Comparison of ENCODE assay signal across 24 cellular contexts in the genomic region with DNA sequence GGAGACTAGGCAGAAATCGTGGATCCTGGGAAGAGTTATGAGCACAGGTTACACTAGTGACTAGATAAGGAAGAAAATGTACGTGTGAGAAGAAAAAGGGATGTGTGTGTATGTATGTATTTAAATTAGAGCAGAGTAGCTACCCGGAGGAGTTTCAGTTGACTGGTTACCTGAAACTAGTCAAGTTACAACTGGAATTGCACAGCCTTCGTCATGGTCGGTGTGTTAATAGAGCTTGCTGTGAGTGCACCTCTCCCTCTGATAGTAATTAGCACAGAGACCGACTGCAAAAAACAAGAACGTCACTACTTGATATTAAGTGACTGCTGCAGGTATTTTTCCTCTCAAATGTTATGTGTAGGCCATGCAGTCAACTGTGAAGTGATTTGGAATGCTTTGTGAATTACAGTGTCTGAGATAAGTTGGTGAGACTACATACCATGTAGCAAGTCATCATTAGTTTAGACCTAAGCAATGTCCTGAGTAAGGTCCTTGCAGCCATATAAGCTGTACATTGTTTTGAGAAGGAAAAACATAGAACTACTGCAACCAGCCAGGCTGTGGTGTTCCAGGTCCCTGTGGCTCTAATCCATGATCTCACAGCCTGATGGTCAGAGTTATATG.
A peak's percentile ranks its signal among the peaks of the same experiment; 100 is the strongest.
DNase-seq lines count a peak whose midpoint lies in the region; ATAC-seq, FAIRE-seq and TF ChIP-seq lines count a peak whose summit lies in the region.
"Had no signal": no experiment of that assay in that cellular context is flagged by ENCODE, and none has a peak within 500 bp of the region (broad histone marks: within the 10 kb centered on the region; RNA-seq: fewer than 3 reads in every experiment).

No MANE protein-coding gene starts in this region.

- peak; percentile 29 for DNase-seq in EH (ENCODE audit: low read depth)
- no peak for DNase-seq in OCI-LY7 (ENCODE audit: low spot score)
- no peak for DNase-seq in keratinocyte (ENCODE audit: low read depth, low spot score)
- peak; percentile 21 for DNase-seq in retinal pigment epithelial cell (ENCODE audit: low read depth)
- DNase-seq in neuronal stem cell (ENCODE audit: low spot score): no peak
- no peak for DNase-seq in activated gamma-delta T cell (lab: John Stamatoyannopoulos, UW)
- DNase-seq: activated CD8-positive, alpha-beta memory T cell treated with anti-CD3 and anti-CD28 coated beads for 24 hours; activated naive CD4-positive, alpha-beta T cell treated with anti-CD3 and anti-CD28 coated beads, Interleukin-2, amount 10 ng/mL, durations not matched to agents 7 days and 5 days; activated T-cell treated with anti-CD3 and anti-CD28 coated beads, Interleukin-2, amount 50 U/mL, for 4 hours; anterior cingulate cortex; GDM1; left cardiac atrium; NCI-H2029; NCI-H446 treated with DMSO at 0.1 percent for 48 hours; nephron progenitor cell; psoas muscle; spleen; substantia nigra; T1000 had no signal

- H3K9me2 ChIP-seq in OCI-LY7 (ENCODE audit: insufficient read depth, low read length): no peaks in the 10 kb centered on the region

- H3K14ac ChIP-seq in neuronal stem cell (ENCODE audit: low read length): no peak overlapping the region

- H3K27ac ChIP-seq in OCI-LY7 (ENCODE audit: low read depth, low read length, poor library complexity, severe bottlenecking) (peak overlapping the region; percentile 15), keratinocyte (ENCODE audit: control insufficient read depth, insufficient read depth, low read length) (peak overlapping the region; percentile 86), neuronal stem cell (replicated peaks; ENCODE audit: low read length) (no peak overlapping the region)
- H3K27ac ChIP-seq: KMS-11, psoas muscle, spleen had no signal

- TF ChIP-seq CTCF in OCI-LY7 (conservative IDR thresholded peaks at IDR 0.05; ENCODE audit: low read length) (no peak), keratinocyte (optimal IDR thresholded peaks at IDR 0.05 in 1 of 3, IDR thresholded peaks at IDR 0.05 in 1 of 3, conservative IDR thresholded peaks at IDR 0.05 in 1 of 3; ENCODE audit: extremely low read depth in 1 of 3, insufficient read depth in 2 of 3, low read length in 3 of 3) (no peak), retinal pigment epithelial cell (conservative IDR thresholded peaks at IDR 0.05; ENCODE audit: low read depth, low read length) (no peak)

- H4K20me1 ChIP-seq in OCI-LY7 (ENCODE audit: insufficient read depth, low read length) (no peaks in the 10 kb centered on the region), keratinocyte (ENCODE audit: control insufficient read depth, extremely low read depth, insufficient read depth, low read length) (no peaks in the 10 kb centered on the region)

- peaks cover 65% of the 10 kb centered on the region for H3K4me1 ChIP-seq in OCI-LY7 (ENCODE audit: insufficient read depth, low read length, poor library complexity, severe bottlenecking)
- peaks cover 52% of the 10 kb centered on the region for H3K4me1 ChIP-seq in keratinocyte (ENCODE audit: control insufficient read depth, extremely low read depth, insufficient read depth, low read length)
- H3K4me1 ChIP-seq in neuronal stem cell (ENCODE audit: control insufficient read depth in 2 of 2, insufficient read depth in 1 of 2, low read depth in 1 of 2, low read length in 2 of 2): peaks cover 7 to 30% of the 10 kb centered on the region in 2 donors
- H3K4me1 ChIP-seq: psoas muscle had no signal

- peak; percentile 87 for FAIRE-seq in keratinocyte (lab: Jason Lieb, UNC)
- FAIRE-seq: frontal cortex had no signal

- intact Hi-C loops in OCI-LY7 (cut with micrococcal nuclease; ENCODE audit: unreplicated experiment): no loop called here

- no peaks in the 10 kb centered on the region for H3K9me1 ChIP-seq in keratinocyte (ENCODE audit: control insufficient read depth, extremely low read depth, insufficient read depth, low read length)

- peak overlapping the region; percentile 70 for H3K9ac ChIP-seq in keratinocyte (ENCODE audit: control insufficient read depth, extremely low read depth, insufficient read depth, low read length)
- no peak overlapping the region for H3K9ac ChIP-seq in neuronal stem cell (ENCODE audit: low read depth, low read length, poor library complexity)
- H3K9ac ChIP-seq: KMS-11 had no signal

- no peak for ATAC-seq in GM19452 (IDR thresholded peaks at IDR 0.05; ENCODE audit: unreplicated experiment)
- ATAC-seq in GM19324 (IDR thresholded peaks at IDR 0.05; ENCODE audit: low FRiP score, unreplicated experiment): no peak
- ATAC-seq: activated CD4-positive, CD25-positive, alpha-beta regulatory T cell treated with anti-CD3 and anti-CD28 coated beads, Interleukin-2, amount 50 U/mL, for 24 hours; activated T-cell treated with anti-CD3 and anti-CD28 coated beads, Interleukin-2, amount 50 U/mL, for 4 hours; left cardiac atrium; psoas muscle had no signal

- H3K79me2 ChIP-seq in OCI-LY7 (ENCODE audit: insufficient read depth, low read depth, low read length) (no peaks in the 10 kb centered on the region), keratinocyte (ENCODE audit: control insufficient read depth, insufficient read depth, low read length) (no peaks in the 10 kb centered on the region)

- no peak overlapping the region for H3K4me3 ChIP-seq in OCI-LY7 (ENCODE audit: low read depth, low read length, poor library complexity, severe bottlenecking)
- H3K4me3 ChIP-seq in keratinocyte (ENCODE audit: control insufficient read depth in 2 of 3, extremely low read depth in 1 of 3, insufficient read depth in 2 of 3, low read depth in 1 of 3, low read length in 3 of 3): peak overlapping the region in 1 of 3 experiments; percentile 17
- no peak overlapping the region for H3K4me3 ChIP-seq in retinal pigment epithelial cell (ENCODE audit: low read length)
- H3K4me3 ChIP-seq in neuronal stem cell (ENCODE audit: low read length in 2 of 2): no peak overlapping the region
- H3K4me3 ChIP-seq: psoas muscle, spleen had no signal

- H2AFZ ChIP-seq in OCI-LY7 (ENCODE audit: low read length) (no peak overlapping the region), keratinocyte (ENCODE audit: control insufficient read depth, low read length) (peak overlapping the region; percentile 83), neuronal stem cell (ENCODE audit: low read length) (no peak overlapping the region)

- dilution Hi-C loops in keratinocyte (cut with MboI; ENCODE audit: extremely low pct_ligation_motif_present, low sequenced_read_pairs): no loop called here

- no peak overlapping the region for H2BK12ac ChIP-seq in neuronal stem cell (ENCODE audit: low read length)

- H2BK5ac ChIP-seq in neuronal stem cell (ENCODE audit: low read length): no peak overlapping the region

- no peak overlapping the region for H2BK120ac ChIP-seq in neuronal stem cell (ENCODE audit: low read depth, low read length)

- POLR2A ChIA-PET in OCI-LY7 (lab: Charles Lee): no interaction called here

- no peak overlapping the region for H2BK15ac ChIP-seq in neuronal stem cell (ENCODE audit: low read length)

- H3K36me3 ChIP-seq in OCI-LY7 (ENCODE audit: insufficient read depth, low read length) (peaks cover 12% of the 10 kb centered on the region), keratinocyte (ENCODE audit: control insufficient read depth in 2 of 2, extremely low read depth in 1 of 2, insufficient read depth in 2 of 2, low read length in 2 of 2) (peaks cover 2% of the 10 kb centered on the region in 2 experiments), neuronal stem cell (replicated peaks in 1 of 2; ENCODE audit: control insufficient read depth in 2 of 2, insufficient read depth in 2 of 2, low read length in 2 of 2) (peaks cover 2 to 13% of the 10 kb centered on the region in 2 donors)

- no peaks in the 10 kb centered on the region for H3K27me3 ChIP-seq in keratinocyte (ENCODE audit: control insufficient read depth, extremely low read depth, insufficient read depth, low read length)
- H3K27me3 ChIP-seq in neuronal stem cell (ENCODE audit: control insufficient read depth in 3 of 3, insufficient read depth in 3 of 3, low read depth in 1 of 3, low read length in 3 of 3): no peaks in the 10 kb centered on the region
- H3K27me3 ChIP-seq: spleen had no signal

- no peak overlapping the region for H4K91ac ChIP-seq in neuronal stem cell (ENCODE audit: low read depth, low read length, poor library complexity)

- no peak overlapping the region for H3K18ac ChIP-seq in neuronal stem cell (ENCODE audit: low read length)

- no peak overlapping the region for H3K23ac ChIP-seq in neuronal stem cell (ENCODE audit: low read depth, low read length, poor library complexity)

- BruUV-seq in OCI-LY7 (replicated peaks; lab: Mats Ljungman, UMichigan): no TSS peak

- H3K4me2 ChIP-seq in OCI-LY7 (ENCODE audit: low read length) (peak overlapping the region; percentile 22), keratinocyte (ENCODE audit: control insufficient read depth, extremely low read depth, insufficient read depth, low read depth, low read length) (peak overlapping the region; percentile 60), neuronal stem cell (ENCODE audit: insufficient read depth, low read length, poor library complexity, severe bottlenecking) (no peak overlapping the region)
- H3K4me2 ChIP-seq: KMS-11 had no signal

- H3K79me1 ChIP-seq in neuronal stem cell (ENCODE audit: low read depth, low read length): no peaks in the 10 kb centered on the region

- WGBS in neuronal stem cell (ENCODE audit: extremely low coverage in 2 of 2, insufficient read length in 2 of 2, insufficient replicate concordance in 1 of 2), 2 donors: no CpG with 5 or more reads among the region's 7 CpGs

- no peak overlapping the region for H2AK5ac ChIP-seq in neuronal stem cell (ENCODE audit: low read depth, low read length)

- CTCF ChIA-PET in OCI-LY7 (lab: Charles Lee; ENCODE audit: unreplicated experiment): no interaction called here

- no peaks in the 10 kb centered on the region for H3K9me3 ChIP-seq in OCI-LY7 (ENCODE audit: low read length)
- H3K9me3 ChIP-seq in keratinocyte (ENCODE audit: control insufficient read depth, low read depth, low read length): no peaks in the 10 kb centered on the region
- no peaks in the 10 kb centered on the region for H3K9me3 ChIP-seq in neuronal stem cell (replicated peaks in 1 of 2; ENCODE audit: control insufficient read depth in 2 of 2, insufficient read depth in 1 of 2, low read depth in 1 of 2, low read length in 2 of 2)
- H3K9me3 ChIP-seq: psoas muscle, spleen had no signal

- no peak overlapping the region for H4K8ac ChIP-seq in neuronal stem cell (ENCODE audit: low read depth, low read length)

- no peak overlapping the region for H3K4ac ChIP-seq in neuronal stem cell (ENCODE audit: low read length)

Comparison
In these comparisons a context has a peak if more than half of its experiments do, and no peak if none do; other contexts are left out.
1. DNase-seq: peak in EH (single experiment) and retinal pigment epithelial cell (single experiment); none in OCI-LY7 (single experiment), keratinocyte (single experiment), neuronal stem cell (single experiment) and activated gamma-delta T cell (single experiment).